Comparison of ENCODE assay signal across 1 cellular context in the genomic region with DNA sequence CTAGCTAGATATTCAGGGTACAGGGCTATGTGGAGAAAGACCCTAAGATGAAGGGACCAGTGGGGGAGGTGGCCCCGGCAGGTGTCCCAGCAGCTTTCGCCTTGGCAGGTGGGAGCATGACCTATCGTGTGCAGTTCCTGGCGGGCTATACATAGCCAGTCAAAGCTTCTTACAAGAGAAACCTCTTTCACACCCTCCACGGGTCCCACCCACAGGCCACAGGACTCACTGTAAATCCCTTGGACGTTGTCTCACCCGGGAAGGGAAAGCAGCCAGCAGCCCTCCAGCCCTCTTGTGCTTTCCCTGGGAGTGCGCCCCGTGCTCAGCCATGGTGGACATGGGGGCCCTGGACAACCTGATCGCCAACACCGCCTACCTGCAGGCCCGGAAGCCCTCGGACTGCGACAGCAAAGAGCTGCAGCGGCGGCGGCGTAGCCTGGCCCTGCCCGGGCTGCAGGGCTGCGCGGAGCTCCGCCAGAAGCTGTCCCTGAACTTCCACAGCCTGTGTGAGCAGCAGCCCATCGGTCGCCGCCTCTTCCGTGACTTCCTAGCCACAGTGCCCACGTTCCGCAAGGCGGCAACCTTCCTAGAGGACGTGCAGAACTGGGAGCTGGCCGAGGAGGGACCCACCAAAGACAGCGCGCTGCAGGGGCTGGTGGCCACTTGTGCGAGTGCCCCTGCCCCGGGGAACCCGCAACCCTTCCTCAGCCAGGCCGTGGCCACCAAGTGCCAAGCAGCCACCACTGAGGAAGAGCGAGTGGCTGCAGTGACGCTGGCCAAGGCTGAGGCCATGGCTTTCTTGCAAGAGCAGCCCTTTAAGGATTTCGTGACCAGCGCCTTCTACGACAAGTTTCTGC.
TF ChIP-seq lines count a peak whose summit lies in the region.

No MANE protein-coding gene starts in this region.

TF ChIP-seq in GM23338, 12 proteins besides CTCF, POLR2A, EP300 and RAD21 (continued from another document):
- TF ChIP-seq, protein P1, sequence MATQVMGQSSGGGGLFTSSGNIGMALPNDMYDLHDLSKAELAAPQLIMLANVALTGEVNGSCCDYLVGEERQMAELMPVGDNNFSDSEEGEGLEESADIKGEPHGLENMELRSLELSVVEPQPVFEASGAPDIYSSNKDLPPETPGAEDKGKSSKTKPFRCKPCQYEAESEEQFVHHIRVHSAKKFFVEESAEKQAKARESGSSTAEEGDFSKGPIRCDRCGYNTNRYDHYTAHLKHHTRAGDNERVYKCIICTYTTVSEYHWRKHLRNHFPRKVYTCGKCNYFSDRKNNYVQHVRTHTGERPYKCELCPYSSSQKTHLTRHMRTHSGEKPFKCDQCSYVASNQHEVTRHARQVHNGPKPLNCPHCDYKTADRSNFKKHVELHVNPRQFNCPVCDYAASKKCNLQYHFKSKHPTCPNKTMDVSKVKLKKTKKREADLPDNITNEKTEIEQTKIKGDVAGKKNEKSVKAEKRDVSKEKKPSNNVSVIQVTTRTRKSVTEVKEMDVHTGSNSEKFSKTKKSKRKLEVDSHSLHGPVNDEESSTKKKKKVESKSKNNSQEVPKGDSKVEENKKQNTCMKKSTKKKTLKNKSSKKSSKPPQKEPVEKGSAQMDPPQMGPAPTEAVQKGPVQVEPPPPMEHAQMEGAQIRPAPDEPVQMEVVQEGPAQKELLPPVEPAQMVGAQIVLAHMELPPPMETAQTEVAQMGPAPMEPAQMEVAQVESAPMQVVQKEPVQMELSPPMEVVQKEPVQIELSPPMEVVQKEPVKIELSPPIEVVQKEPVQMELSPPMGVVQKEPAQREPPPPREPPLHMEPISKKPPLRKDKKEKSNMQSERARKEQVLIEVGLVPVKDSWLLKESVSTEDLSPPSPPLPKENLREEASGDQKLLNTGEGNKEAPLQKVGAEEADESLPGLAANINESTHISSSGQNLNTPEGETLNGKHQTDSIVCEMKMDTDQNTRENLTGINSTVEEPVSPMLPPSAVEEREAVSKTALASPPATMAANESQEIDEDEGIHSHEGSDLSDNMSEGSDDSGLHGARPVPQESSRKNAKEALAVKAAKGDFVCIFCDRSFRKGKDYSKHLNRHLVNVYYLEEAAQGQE (IDR thresholded peaks at IDR 0.05; ENCODE audit: unreplicated experiment) = no peak
- no peak for TF ChIP-seq ZNF331 (CRISPR knock-in tag; IDR thresholded peaks at IDR 0.05; ENCODE audit: low read depth)
